14 cellular contexts compared by ENCODE assay signal in the genomic region with DNA sequence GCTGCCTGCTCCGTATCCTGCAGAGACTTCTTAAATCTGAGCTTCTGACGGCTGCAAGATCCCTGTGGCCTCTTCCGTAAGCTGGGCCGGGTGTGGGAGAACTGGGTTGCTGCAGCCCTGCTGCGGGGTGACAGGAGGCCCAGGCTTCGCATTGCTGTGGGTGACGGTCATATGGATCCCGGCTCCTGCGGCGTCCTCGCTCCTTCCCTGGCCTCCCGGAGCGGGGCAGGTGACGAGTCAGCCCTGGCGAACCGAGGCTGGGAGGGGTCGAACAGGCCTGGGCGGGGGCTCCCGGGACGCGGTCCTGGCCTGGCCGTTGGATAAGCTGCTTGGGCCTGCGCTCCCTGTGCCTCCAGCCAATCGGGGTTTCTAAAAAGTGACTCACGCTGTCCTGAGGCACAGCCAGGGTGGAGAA. TPM values are rescaled to one million over a fixed set of nuclear protein-coding genes. Genes with fewer than 3 reads are reported as not detected.
DNase-seq lines count a peak whose midpoint lies in the region; ATAC-seq and TF ChIP-seq lines count a peak whose summit lies in the region.
"Had no signal": no experiment of that assay in that cellular context is flagged by ENCODE, and none has a peak within 500 bp of the region (broad histone marks: within the 10 kb centered on the region; RNA-seq: fewer than 3 reads in every experiment).

No MANE protein-coding gene starts in this region.

- peak overlapping the region; percentile 14 for H4K8ac ChIP-seq in mesenchymal stem cell (ENCODE audit: low read length)

- TF ChIP-seq CTCF in breast epithelium (IDR thresholded peaks at IDR 0.05) (no peak), MCF 10A (IDR thresholded peaks at IDR 0.05; ENCODE audit: unreplicated experiment) (no peak), fibroblast of mammary gland (conservative IDR thresholded peaks at IDR 0.05; ENCODE audit: control insufficient read depth, insufficient read depth, low read depth, low read length) (no peak), vagina (IDR thresholded peaks at IDR 0.05) (no peak)

- no peak overlapping the region for H3K4me3 Mint-ChIP-seq in MCF 10A (ENCODE audit: unreplicated experiment)
- H3K4me3 Mint-ChIP-seq: stimulated activated effector memory CD8-positive, alpha-beta T cell treated with anti-CD3 and anti-CD28 coated beads, Interleukin-12 subunit alpha, Interleukin-12 subunit beta, amount 100 ng/mL, for 72 hours had no signal

- CTCF ChIA-PET in MCF 10A (lab: Yijun Ruan, JAX), result interaction anchor here (0.7 to 1.0 kb wide), 2 partner anchors 12 to 26 kb away, joined by 3 read pairs; no protein-coding TSS in a partner anchor

- H3K27me3 Mint-ChIP-seq in MCF 10A (ENCODE audit: insufficient read depth, unreplicated experiment), result no peaks in the 10 kb centered on the region

- H3K4me3 ChIP-seq in breast epithelium, result peak overlapping the region; percentile 30 to 60 (median 36)
- peak overlapping the region; percentile 57 for H3K4me3 ChIP-seq in fibroblast of mammary gland (ENCODE audit: control insufficient read depth, low read depth, low read length)
- peak overlapping the region in 1 of 2 experiments; percentile 83 for H3K4me3 ChIP-seq in mesenchymal stem cell (ENCODE audit: insufficient read depth in 1 of 2, low read depth in 1 of 2, low read length in 2 of 2)
- peak overlapping the region; percentile 7 to 38 for H3K4me3 ChIP-seq in vagina

- no peak overlapping the region for H3K23ac ChIP-seq in mesenchymal stem cell (ENCODE audit: low read length in 2 of 2)

- POLR2A ChIA-PET in MCF 10A (lab: Yijun Ruan, JAX), result no interaction called here

- BruUV-seq in MCF 10A (replicated peaks; lab: Mats Ljungman, UMichigan), result no TSS peak

- H2BK15ac ChIP-seq in mesenchymal stem cell (ENCODE audit: low read depth, poor library complexity, severe bottlenecking), result no peak overlapping the region

- H2BK12ac ChIP-seq in mesenchymal stem cell (ENCODE audit: low read length in 2 of 2), result no peak overlapping the region

- H3K18ac ChIP-seq in mesenchymal stem cell (ENCODE audit: low read depth in 1 of 2, low read length in 2 of 2), result no peak overlapping the region

- no peak overlapping the region for H2AFZ ChIP-seq in mesenchymal stem cell (ENCODE audit: low read depth, low read length)

- no peak for DNase-seq in breast epithelium (ENCODE audit: low spot score in 2 of 2)
- no peak for DNase-seq in MCF 10A (ENCODE audit: unreplicated experiment)
- peak; percentile 83 for DNase-seq in fibroblast of mammary gland (ENCODE audit: low read depth)
- DNase-seq in mesenchymal stem cell, result peak; percentile 6
- no peak for DNase-seq in vagina (ENCODE audit: extremely low spot score in 2 of 2)
- no peak for DNase-seq in NCI-H345 (lab: John Stamatoyannopoulos, UW)
- no peak for DNase-seq in mucosa of gallbladder (ENCODE audit: low spot score)
- DNase-seq: activated gamma-delta T cell treated with Interleukin-2 at 50 U/mL for 16 hours; effector memory CD4-positive, alpha-beta T cell; mesendoderm; NCI-H226 had no signal

- H3K9me3 ChIP-seq in breast epithelium, result no peaks in the 10 kb centered on the region
- H3K9me3 ChIP-seq in mesenchymal stem cell (ENCODE audit: control insufficient read depth, low read length), result no peaks in the 10 kb centered on the region
- H3K9me3 ChIP-seq in vagina, result no peaks in the 10 kb centered on the region

- H3K9ac ChIP-seq in mesenchymal stem cell (ENCODE audit: low read length), result peak overlapping the region; percentile 82

- no peak overlapping the region for H3K14ac ChIP-seq in mesenchymal stem cell (ENCODE audit: low read length in 2 of 2)

- intact Hi-C loops in breast epithelium (cut with DNase I; ENCODE audit: low total_unique reads) (no loop called here), MCF 10A (cut with micrococcal nuclease) (no loop called here), vagina (cut with DNase I) (no loop called here)

- no peak for TF ChIP-seq POLR2A in breast epithelium (IDR thresholded peaks at IDR 0.05)
- TF ChIP-seq POLR2A in vagina (IDR thresholded peaks at IDR 0.05), result no peak

- H3K4me1 ChIP-seq in breast epithelium (no peaks in the 10 kb centered on the region), mesenchymal stem cell (ENCODE audit: control insufficient read depth, insufficient read depth, low read depth, low read length) (no peaks in the 10 kb centered on the region), vagina (no peaks in the 10 kb centered on the region)

- peaks cover 6% of the 10 kb centered on the region for H3K4me1 Mint-ChIP-seq in MCF 10A (ENCODE audit: insufficient read depth, unreplicated experiment)

- H3K36me3 ChIP-seq in breast epithelium (no peaks in the 10 kb centered on the region), mesenchymal stem cell (ENCODE audit: control insufficient read depth in 1 of 2, insufficient read depth in 2 of 2, low read depth in 1 of 2, low read length in 2 of 2) (no peaks in the 10 kb centered on the region), vagina (no peaks in the 10 kb centered on the region)

- H3K27ac ChIP-seq in breast epithelium (peak overlapping the region in 1 of 2 donors; percentile 52), mesenchymal stem cell (ENCODE audit: low read length, poor library complexity, severe bottlenecking) (no peak overlapping the region), vagina (peak overlapping the region; percentile 62)
- H3K27ac ChIP-seq: 22Rv1 had no signal

- H2BK120ac ChIP-seq in mesenchymal stem cell (ENCODE audit: low read depth, low read length), result no peak overlapping the region

- H3K27me3 ChIP-seq in breast epithelium (no peaks in the 10 kb centered on the region), mesenchymal stem cell (ENCODE audit: control insufficient read depth in 1 of 2, insufficient read depth in 1 of 2, low read length in 2 of 2) (peaks cover 0 to 5% of the 10 kb centered on the region in 2 experiments), vagina (no peaks in the 10 kb centered on the region)

- ATAC-seq in GM18907 (IDR thresholded peaks at IDR 0.05; ENCODE audit: unreplicated experiment), result no peak
- ATAC-seq: stimulated activated effector memory CD8-positive, alpha-beta T cell treated with anti-CD3 and anti-CD28 coated beads, Interleukin-12 subunit alpha, Interleukin-12 subunit beta, amount 100 ng/mL, for 72 hours had no signal

- H3K79me1 ChIP-seq in mesenchymal stem cell (replicated peaks; ENCODE audit: low read length, poor library complexity, severe bottlenecking), result no peaks in the 10 kb centered on the region

- H3K4ac ChIP-seq in mesenchymal stem cell (ENCODE audit: low read depth in 1 of 2, low read length in 2 of 2), result no peak overlapping the region

- peak overlapping the region; percentile 62 for H4K91ac ChIP-seq in mesenchymal stem cell (ENCODE audit: low read length)

- no peak overlapping the region for H2AK5ac ChIP-seq in mesenchymal stem cell (ENCODE audit: low read length, severe bottlenecking)

- H3K9me3 Mint-ChIP-seq in MCF 10A (ENCODE audit: unreplicated experiment), result no peaks in the 10 kb centered on the region
- H3K9me3 Mint-ChIP-seq: stimulated activated effector memory CD8-positive, alpha-beta T cell treated with anti-CD3 and anti-CD28 coated beads, Interleukin-12 subunit alpha, Interleukin-12 subunit beta, amount 100 ng/mL, for 72 hours had no signal

- 75% methylated on average over 25 of the region's 25 CpGs for WGBS in mesenchymal stem cell

- H3K27ac Mint-ChIP-seq in MCF 10A (ENCODE audit: low read depth, unreplicated experiment), result no peak overlapping the region
- H3K27ac Mint-ChIP-seq: stimulated activated effector memory CD8-positive, alpha-beta T cell treated with anti-CD3 and anti-CD28 coated beads, Interleukin-12 subunit alpha, Interleukin-12 subunit beta, amount 100 ng/mL, for 72 hours had no signal

- no peak overlapping the region for H2BK5ac ChIP-seq in mesenchymal stem cell (ENCODE audit: low read depth, low read length, poor library complexity, severe bottlenecking)

- H3K4me2 ChIP-seq in mesenchymal stem cell (ENCODE audit: low read length, poor library complexity, severe bottlenecking), result no peak overlapping the region

- H3K36me3 Mint-ChIP-seq in MCF 10A (ENCODE audit: insufficient read depth, unreplicated experiment), result no peaks in the 10 kb centered on the region
- H3K36me3 Mint-ChIP-seq: stimulated activated effector memory CD8-positive, alpha-beta T cell treated with anti-CD3 and anti-CD28 coated beads, Interleukin-12 subunit alpha, Interleukin-12 subunit beta, amount 100 ng/mL, for 72 hours had no signal

RNA-seq across cellular contexts. Expression of a gene that starts 7.8 kb away (rescaled TPM):
- total RNA-seq in breast epithelium (10 to 100 TPM; 10.4 to 22.4 (median 16.1) TPM), MCF 10A (2022) (12.2 and 14.7 TPM in 2 replicates), vagina (10.1 TPM), mucosa of gallbladder (11.0 TPM)
- 20.7 TPM for polyA plus RNA-seq in mesenchymal stem cell (2013, experiment 1 of 2)
- polyA plus RNA-seq in mesenchymal stem cell (2013, experiment 2 of 2), result 24.4 TPM

RNA-seq across cellular contexts. Expression of a gene that starts 58.0 kb away (rescaled TPM):
- total RNA-seq in breast epithelium, result 10 to 100 TPM in 2 of 3 donors, 1 to 10 TPM in 1; 9.9 to 27.2 (median 13.2) TPM
- 51.8 and 58.0 TPM in 2 replicates for total RNA-seq in MCF 10A (2022)
- polyA plus RNA-seq in mesenchymal stem cell (2013, experiment 1 of 2), result 65.9 TPM
- 68.1 TPM for polyA plus RNA-seq in mesenchymal stem cell (2013, experiment 2 of 2)
- total RNA-seq in vagina, result 16.0 TPM
- 34.2 TPM for total RNA-seq in mucosa of gallbladder

RNA-seq across cellular contexts. Expression of a gene that starts 58.2 kb away (rescaled TPM):
- total RNA-seq in breast epithelium, result 10 to 100 TPM; 15.8 to 30.1 (median 22.3) TPM
- total RNA-seq in MCF 10A (2022), result 44.4 and 62.3 TPM in 2 replicates
- 24.4 TPM for polyA plus RNA-seq in mesenchymal stem cell (2013, experiment 1 of 2)
- polyA plus RNA-seq in mesenchymal stem cell (2013, experiment 2 of 2), result 23.2 TPM
- 13.3 TPM for total RNA-seq in vagina
- 29.8 TPM for total RNA-seq in mucosa of gallbladder

RNA-seq across cellular contexts. Expression of a gene that starts 59.3 kb away (rescaled TPM):
- total RNA-seq in breast epithelium (10 to 100 TPM in 1 of 3 donors, 1 to 10 TPM in 2; 7.5 to 13.5 (median 7.9) TPM), MCF 10A (2022) (5.2 TPM in 2 replicates), vagina (6.1 TPM), mucosa of gallbladder (6.4 TPM)
- polyA plus RNA-seq in mesenchymal stem cell (2013, experiment 1 of 2), result 3.0 TPM
- polyA plus RNA-seq in mesenchymal stem cell (2013, experiment 2 of 2), result 3.4 TPM

Comparison
In these comparisons a context has a peak if more than half of its experiments do, and no peak if none do; other contexts are left out.
1. DNase-seq: peak in fibroblast of mammary gland (single experiment) and mesenchymal stem cell (single experiment); none in breast epithelium (0 of 2), MCF 10A (single experiment), vagina (0 of 2), NCI-H345 (single experiment) and mucosa of gallbladder (single experiment).